Comparison of ENCODE assay signal across 2 cellular contexts in the genomic region with DNA sequence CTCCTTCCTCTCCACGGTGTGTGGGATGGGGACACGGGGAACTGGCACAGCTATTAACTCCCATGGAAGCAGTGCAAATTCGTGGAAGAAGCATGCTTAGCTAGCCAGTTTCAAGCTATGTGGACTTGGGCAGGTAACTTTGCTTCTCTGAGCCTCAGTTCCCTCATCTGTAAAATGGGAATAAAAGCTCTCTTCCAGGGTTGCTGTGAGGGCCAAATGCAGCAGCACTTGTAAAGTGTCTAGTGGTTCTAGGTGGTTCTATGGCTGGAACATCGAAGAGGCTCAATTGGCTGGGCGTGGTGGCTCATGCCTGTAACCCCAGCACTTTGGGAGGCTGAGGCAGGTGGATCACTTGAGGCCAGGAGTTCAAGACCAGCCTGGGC.
TF ChIP-seq lines count a peak whose summit lies in the region.

No MANE protein-coding gene starts in this region.

TF ChIP-seq in HepG2, 621 proteins besides CTCF, POLR2A, EP300 and RAD21:
- TF ChIP-seq ZNF629 (CRISPR knock-in tag; conservative IDR thresholded peaks at IDR 0.05) (peak; percentile 89), ZNF17 (CRISPR knock-in tag; IDR thresholded peaks at IDR 0.05) (no peak), ADNP (CRISPR knock-in tag; IDR thresholded peaks at IDR 0.05) (0 out of 2 replicates have a peak, but pooled peaks have one; percentile 25), ZNF335 (CRISPR knock-in tag; IDR thresholded peaks at IDR 0.05) (no peak), ZKSCAN8 (CRISPR knock-in tag; IDR thresholded peaks at IDR 0.05; ENCODE audit: borderline replicate concordance) (no peak), THAP11 (CRISPR knock-in tag; IDR thresholded peaks at IDR 0.05) (no peak), HNRNPK (IDR thresholded peaks at IDR 0.05; ENCODE audit: low read depth, low read length, poor library complexity, severe bottlenecking) (no peak), ZMYM3 (CRISPR knock-in tag; IDR thresholded peaks at IDR 0.05) (0 out of 2 replicates have a peak, but pooled peaks have one; percentile 43)

TF ChIP-seq in WTC11, 78 proteins besides CTCF, POLR2A, EP300 and RAD21:
- no peak for TF ChIP-seq FOXP4 (CRISPR knock-in tag; IDR thresholded peaks at IDR 0.05)
- no peak for TF ChIP-seq TEAD1 (CRISPR knock-in tag; IDR thresholded peaks at IDR 0.05)
- TF ChIP-seq PRDM15 (CRISPR knock-in tag; IDR thresholded peaks at IDR 0.05), result no peak
- no peak for TF ChIP-seq ZBTB43 (CRISPR knock-in tag; IDR thresholded peaks at IDR 0.05)
- no peak for TF ChIP-seq ZSCAN18 (CRISPR knock-in tag; IDR thresholded peaks at IDR 0.05)
- TF ChIP-seq, protein P1, sequence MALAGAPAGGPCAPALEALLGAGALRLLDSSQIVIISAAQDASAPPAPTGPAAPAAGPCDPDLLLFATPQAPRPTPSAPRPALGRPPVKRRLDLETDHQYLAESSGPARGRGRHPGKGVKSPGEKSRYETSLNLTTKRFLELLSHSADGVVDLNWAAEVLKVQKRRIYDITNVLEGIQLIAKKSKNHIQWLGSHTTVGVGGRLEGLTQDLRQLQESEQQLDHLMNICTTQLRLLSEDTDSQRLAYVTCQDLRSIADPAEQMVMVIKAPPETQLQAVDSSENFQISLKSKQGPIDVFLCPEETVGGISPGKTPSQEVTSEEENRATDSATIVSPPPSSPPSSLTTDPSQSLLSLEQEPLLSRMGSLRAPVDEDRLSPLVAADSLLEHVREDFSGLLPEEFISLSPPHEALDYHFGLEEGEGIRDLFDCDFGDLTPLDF (CRISPR knock-in tag; IDR thresholded peaks at IDR 0.05), result no peak
- no peak for TF ChIP-seq ATF6 (CRISPR knock-in tag; IDR thresholded peaks at IDR 0.05)
